12 cellular contexts compared by ENCODE assay signal in the genomic region with DNA sequence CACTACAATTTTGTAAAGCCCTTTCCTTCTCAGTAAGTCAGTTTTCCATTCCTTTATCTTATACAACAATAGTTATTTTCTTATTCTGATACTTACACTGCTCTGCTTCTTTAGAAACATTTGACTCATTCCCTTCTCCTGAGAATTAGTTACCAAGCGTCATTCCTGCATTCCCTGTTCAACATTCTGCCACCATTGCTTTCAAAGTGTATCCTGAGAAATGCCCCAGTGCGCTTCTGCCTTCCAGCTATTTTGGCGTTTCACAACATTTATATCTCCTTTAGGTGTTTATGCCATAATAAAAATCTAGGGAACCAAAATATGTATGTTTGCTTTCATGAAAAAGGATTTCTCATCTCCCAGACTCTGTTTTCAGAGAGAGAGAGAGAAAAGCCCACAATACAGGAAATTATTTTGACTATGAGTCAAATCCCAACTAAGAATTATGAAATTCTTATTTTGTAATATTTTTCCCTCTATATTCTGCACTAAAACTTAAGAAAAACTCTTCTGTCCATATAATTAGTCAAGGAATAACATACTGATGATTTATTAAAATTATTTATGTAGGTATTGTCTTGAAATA.
DNase-seq lines count a peak whose midpoint lies in the region; ATAC-seq and TF ChIP-seq lines count a peak whose summit lies in the region.
"Had no signal": no experiment of that assay in that cellular context is flagged by ENCODE, and none has a peak within 500 bp of the region (broad histone marks: within the 10 kb centered on the region; RNA-seq: fewer than 3 reads in every experiment).

No MANE protein-coding gene starts in this region.

- H2AFZ ChIP-seq in neuron (ENCODE audit: low read depth, low read length) = peak overlapping the region; percentile 26

- DNase-seq in Calu3 = no peak
- DNase-seq in NCI-H226 = peak; percentile 75
- DNase-seq in activated effector memory CD4-positive, alpha-beta T cell treated with anti-CD3 and anti-CD28 coated beads, Interleukin-2, amount 50 U/mL, for 16 hours = no peak
- no peak for DNase-seq in DMS53 (lab: John Stamatoyannopoulos, UW)
- no peak for DNase-seq in ecto neural progenitor cell (ENCODE audit: low spot score)
- DNase-seq: activated naive CD4-positive, alpha-beta T cell treated with anti-CD3 and anti-CD28 coated beads, Interleukin-2, amount 50 U/mL, for 16 hours; stimulated activated CD8-positive, alpha-beta memory T cell treated with anti-CD3 and anti-CD28 coated beads, Interleukin-4, amount 100 ng/mL, for 48 hours had no signal

- peaks cover 13% of the 10 kb centered on the region for H3K36me3 Mint-ChIP-seq in Calu3 (ENCODE audit: insufficient read depth, unreplicated experiment)
- H3K36me3 Mint-ChIP-seq in dendritic cell treated with granulocyte-macrophage colony-stimulating factor and Interleukin-4, amounts not matched to agents 40 ng/mL and 50 ng/mL, for 4 days (ENCODE audit: low read depth) = no peaks in the 10 kb centered on the region

- intact Hi-C loops in Calu3 (cut with micrococcal nuclease; ENCODE audit: unreplicated experiment) = loop anchor here (1.0 to 5.0 kb wide), 8 partner anchors 53 to 723 kb away; no protein-coding TSS in a partner anchor
- intact Hi-C loops in dendritic cell treated with granulocyte-macrophage colony-stimulating factor and Interleukin-4, amounts not matched to agents 40 ng/mL and 50 ng/mL, for 4 days (cut with micrococcal nuclease) = loop anchor here (1.0 to 5.0 kb wide), 4 partner anchors 118 to 723 kb away; partner anchors contain the start of gene RAP2B

- no peaks in the 10 kb centered on the region for H3K27me3 Mint-ChIP-seq in Calu3 (ENCODE audit: unreplicated experiment)
- H3K27me3 Mint-ChIP-seq in dendritic cell treated with granulocyte-macrophage colony-stimulating factor and Interleukin-4, amounts not matched to agents 40 ng/mL and 50 ng/mL, for 4 days = no peaks in the 10 kb centered on the region
- H3K27me3 Mint-ChIP-seq: activated CD4-positive, alpha-beta T cell treated with anti-CD3 and anti-CD28 coated beads, Interleukin-2, amount 10 ng/mL, durations not matched to agents 24 days and 14 days had no signal

- no peaks in the 10 kb centered on the region for H3K4me1 ChIP-seq in neuron (ENCODE audit: insufficient read depth, low read length)

- H3K4me1 Mint-ChIP-seq in Calu3 (ENCODE audit: low read depth, unreplicated experiment) = peaks cover 67% of the 10 kb centered on the region
- H3K4me1 Mint-ChIP-seq in dendritic cell treated with granulocyte-macrophage colony-stimulating factor and Interleukin-4, amounts not matched to agents 40 ng/mL and 50 ng/mL, for 4 days (ENCODE audit: low read depth) = peaks cover 16% of the 10 kb centered on the region

- H3K9me3 ChIP-seq in neuron (ENCODE audit: low read length) = no peaks in the 10 kb centered on the region

- no peaks in the 10 kb centered on the region for H3K36me3 ChIP-seq in neuron (ENCODE audit: insufficient read depth, low read length)

- no peaks in the 10 kb centered on the region for H3K27me3 ChIP-seq in neuron (ENCODE audit: insufficient read depth, low read length)

- no peaks in the 10 kb centered on the region for H3K9me3 Mint-ChIP-seq in Calu3 (ENCODE audit: low read depth, unreplicated experiment)
- no peaks in the 10 kb centered on the region for H3K9me3 Mint-ChIP-seq in dendritic cell treated with granulocyte-macrophage colony-stimulating factor and Interleukin-4, amounts not matched to agents 40 ng/mL and 50 ng/mL, for 4 days
- H3K9me3 Mint-ChIP-seq: activated CD4-positive, alpha-beta T cell treated with anti-CD3 and anti-CD28 coated beads, Interleukin-2, amount 10 ng/mL, durations not matched to agents 24 days and 14 days; effector memory CD8-positive, alpha-beta T cell had no signal

- peak overlapping the region; percentile 29 for H3K4me3 Mint-ChIP-seq in Calu3 (ENCODE audit: low read depth, unreplicated experiment)
- H3K4me3 Mint-ChIP-seq in dendritic cell treated with granulocyte-macrophage colony-stimulating factor and Interleukin-4, amounts not matched to agents 40 ng/mL and 50 ng/mL, for 4 days = peak overlapping the region; percentile 59

- no peak overlapping the region for H3K4me3 ChIP-seq in neuron (ENCODE audit: low read length)

- ATAC-seq in GM18870 (IDR thresholded peaks at IDR 0.05; ENCODE audit: unreplicated experiment) = no peak

- TF ChIP-seq CTCF in Calu3 (IDR thresholded peaks at IDR 0.05; ENCODE audit: unreplicated experiment) = no peak

- H3K27ac Mint-ChIP-seq in Calu3 (ENCODE audit: unreplicated experiment) = peak overlapping the region; percentile 84
- H3K27ac Mint-ChIP-seq in dendritic cell treated with granulocyte-macrophage colony-stimulating factor and Interleukin-4, amounts not matched to agents 40 ng/mL and 50 ng/mL, for 4 days = peak overlapping the region; percentile 82
- H3K27ac Mint-ChIP-seq: activated CD4-positive, alpha-beta T cell treated with anti-CD3 and anti-CD28 coated beads, Interleukin-2, amount 10 ng/mL, durations not matched to agents 24 days and 14 days; effector memory CD8-positive, alpha-beta T cell had no signal

- TSS peak; percentile 90 for BruUV-seq in Calu3 (replicated peaks; lab: Mats Ljungman, UMichigan)

- CTCF ChIA-PET in Calu3 (lab: Charles Lee) = interaction anchor here (0.5 to 3.2 kb wide), 19 partner anchors 7 to 556 kb away, joined by 3 to 34 read pairs (median 6); partner anchors contain the start of gene RAP2B
